1 cellular context compared by ENCODE assay signal in the genomic region with DNA sequence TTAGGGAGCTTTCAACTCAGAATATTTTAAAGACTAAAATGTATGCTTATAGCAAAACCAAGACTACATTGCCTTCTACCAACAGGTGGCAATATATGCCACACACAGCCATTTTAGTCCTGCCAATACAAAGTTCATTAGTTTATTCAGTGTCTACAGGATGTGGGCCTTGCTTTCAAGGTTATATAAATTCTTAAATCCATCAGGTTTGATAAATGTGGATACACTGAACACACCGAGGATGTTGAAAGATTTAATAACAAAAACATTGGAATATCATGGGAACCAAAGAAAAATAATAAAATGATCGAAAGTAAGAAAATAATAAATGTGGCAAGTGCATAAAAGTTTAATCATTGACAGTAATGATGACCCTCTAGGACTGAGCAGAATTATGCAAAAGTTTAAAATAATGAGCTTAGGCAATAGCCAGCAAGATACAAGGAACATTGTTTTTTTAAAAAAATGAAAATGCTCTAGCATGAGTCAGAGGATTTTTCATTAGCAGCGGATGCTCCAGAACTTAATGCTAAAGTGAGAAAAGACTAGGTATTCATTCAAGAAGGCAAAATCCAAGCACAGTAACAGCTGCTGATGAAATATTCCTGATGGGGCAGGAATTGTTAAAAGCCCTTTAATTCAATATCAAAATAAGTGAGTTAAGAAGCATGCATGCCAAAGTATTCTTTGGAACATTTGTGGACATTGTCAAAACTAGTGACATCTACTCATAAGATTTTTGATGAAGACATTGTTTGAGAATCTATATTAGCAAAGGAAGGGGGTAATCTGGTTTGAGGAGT.
TF ChIP-seq lines count a peak whose summit lies in the region.

No MANE protein-coding gene starts in this region.

TF ChIP-seq in GM23338, 12 proteins besides CTCF, POLR2A, EP300 and RAD21 (continued from another document):
- TF ChIP-seq ZNF462 (CRISPR knock-in tag; IDR thresholded peaks at IDR 0.05) (no peak), ZNF331 (CRISPR knock-in tag; IDR thresholded peaks at IDR 0.05; ENCODE audit: low read depth) (no peak), REST (IDR thresholded peaks at IDR 0.05; ENCODE audit: unreplicated experiment) (no peak), POLR2AphosphoS5 (IDR thresholded peaks at IDR 0.05; ENCODE audit: low read depth) (no peak), ETS1 (IDR thresholded peaks at IDR 0.05) (no peak), EZH2 (IDR thresholded peaks at IDR 0.05; ENCODE audit: low read depth, unreplicated experiment) (no peak), ZNF114 (CRISPR knock-in tag; IDR thresholded peaks at IDR 0.05) (no peak), NANOG (IDR thresholded peaks at IDR 0.05; ENCODE audit: borderline replicate concordance) (no peak), CREB1 (CRISPR knock-in tag; IDR thresholded peaks at IDR 0.05; ENCODE audit: low read depth) (no peak), JUNB (IDR thresholded peaks at IDR 0.05; ENCODE audit: unreplicated experiment) (no peak), EZH2phosphoT487 (IDR thresholded peaks at IDR 0.05; ENCODE audit: unreplicated experiment) (no peak)
